ENCODE assay signal across 19 cellular contexts in the genomic region with DNA sequence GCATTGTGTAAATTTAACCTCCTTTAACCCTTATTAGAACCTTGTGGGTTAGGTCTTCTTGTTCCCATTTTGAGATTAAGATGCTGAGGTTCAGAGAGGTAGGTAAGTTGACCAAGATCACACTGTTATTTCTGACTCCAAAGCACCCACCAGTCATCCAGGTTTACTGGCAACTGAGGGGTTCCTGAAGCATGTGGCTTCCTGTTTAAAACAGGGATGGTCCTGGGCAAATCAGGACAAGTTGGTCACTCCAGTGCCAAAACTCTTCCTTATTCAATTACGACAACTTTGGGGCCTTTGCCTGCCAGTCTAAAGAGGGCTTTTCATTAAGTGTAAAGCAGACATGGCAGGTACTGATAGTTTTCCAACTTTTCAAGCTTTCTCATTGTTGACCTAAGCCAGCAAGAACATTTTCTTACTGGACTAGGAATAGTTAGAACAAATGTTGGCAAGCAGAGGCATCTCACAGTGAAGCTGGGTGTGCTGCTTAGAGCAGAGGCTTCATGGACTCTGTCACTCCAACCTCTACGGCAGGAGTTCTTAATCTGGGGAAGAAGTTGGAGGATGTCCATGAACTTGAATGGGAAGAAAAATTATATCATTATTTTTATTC.
DNase-seq lines count a peak whose midpoint lies in the region; ATAC-seq and TF ChIP-seq lines count a peak whose summit lies in the region.
"Had no signal": no experiment of that assay in that cellular context is flagged by ENCODE, and none has a peak within 500 bp of the region (broad histone marks: within the 10 kb centered on the region; RNA-seq: fewer than 3 reads in every experiment).

No MANE protein-coding gene starts in this region.

- H3K9me3 Mint-ChIP-seq in WTC11, result no peaks in the 10 kb centered on the region
- no peaks in the 10 kb centered on the region for H3K9me3 Mint-ChIP-seq in activated naive CD4-positive, alpha-beta T cell treated with anti-CD3 and anti-CD28 coated beads, Interleukin-2, amount 10 ng/mL, durations not matched to agents 7 days and 5 days
- peaks cover 2 to 13% (median 5%) of the 10 kb centered on the region in 6 donors for H3K9me3 Mint-ChIP-seq in immature natural killer cell
- H3K9me3 Mint-ChIP-seq: H9 had no signal

- H3K27ac Mint-ChIP-seq in WTC11, result no peak overlapping the region
- H3K27ac Mint-ChIP-seq in activated naive CD4-positive, alpha-beta T cell treated with anti-CD3 and anti-CD28 coated beads, Interleukin-2, amount 10 ng/mL, durations not matched to agents 7 days and 5 days, result no peak overlapping the region
- no peak overlapping the region for H3K27ac Mint-ChIP-seq in immature natural killer cell

- POLR2A ChIA-PET in WTC11 (lab: Charles Lee), result no interaction called here

- no peak overlapping the region for H2BK15ac ChIP-seq in mesendoderm (replicated peaks; ENCODE audit: low read depth)

- H3K23ac ChIP-seq in mesendoderm (ENCODE audit: low read length), result no peak overlapping the region

- H3K18ac ChIP-seq in mesendoderm (ENCODE audit: low read length), result peak overlapping the region; percentile 47

- H3K9ac ChIP-seq in mesendoderm (ENCODE audit: low read length), result no peak overlapping the region
- H3K9ac ChIP-seq: KMS-11 had no signal

- H3K79me2 ChIP-seq in mesendoderm (ENCODE audit: control insufficient read depth, insufficient read depth, low read length), result no peaks in the 10 kb centered on the region

- H3K4me2 ChIP-seq in mesendoderm (ENCODE audit: low read length), result no peak overlapping the region
- H3K4me2 ChIP-seq: KMS-11 had no signal

- no peak overlapping the region for H4K8ac ChIP-seq in mesendoderm (ENCODE audit: low read depth, low read length)

- peak overlapping the region; percentile 15 for H3K27ac ChIP-seq in epithelial cell of prostate
- H3K27ac ChIP-seq in mesendoderm (ENCODE audit: low read depth, low read length), result no peak overlapping the region
- H3K27ac ChIP-seq: 22Rv1, KMS-11 had no signal

- no peaks in the 10 kb centered on the region for H3K36me3 ChIP-seq in mesendoderm (ENCODE audit: control insufficient read depth, insufficient read depth, low read length)
- H3K36me3 ChIP-seq: MG63 had no signal

- no peak overlapping the region for H2BK5ac ChIP-seq in mesendoderm (ENCODE audit: low read length)

- no peak overlapping the region for H3K56ac ChIP-seq in mesendoderm (ENCODE audit: low read length)

- no peaks in the 10 kb centered on the region for H3K27me3 ChIP-seq in mesendoderm (ENCODE audit: insufficient read depth, low read length, poor library complexity)
- H3K27me3 ChIP-seq: MG63 had no signal

- H3K4me1 Mint-ChIP-seq in WTC11 (peaks cover 20% of the 10 kb centered on the region), immature natural killer cell (no peaks in the 10 kb centered on the region)
- no peaks in the 10 kb centered on the region for H3K4me1 Mint-ChIP-seq in activated naive CD4-positive, alpha-beta T cell treated with anti-CD3 and anti-CD28 coated beads, Interleukin-2, amount 10 ng/mL, durations not matched to agents 7 days and 5 days

- H2AK5ac ChIP-seq in mesendoderm (ENCODE audit: low read length), result no peak overlapping the region

- H3K36me3 Mint-ChIP-seq in WTC11, result no peaks in the 10 kb centered on the region
- no peaks in the 10 kb centered on the region for H3K36me3 Mint-ChIP-seq in activated naive CD4-positive, alpha-beta T cell treated with anti-CD3 and anti-CD28 coated beads, Interleukin-2, amount 10 ng/mL, durations not matched to agents 7 days and 5 days
- no peaks in the 10 kb centered on the region for H3K36me3 Mint-ChIP-seq in immature natural killer cell

- DNase-seq in Ammon's horn (ENCODE audit: low spot score) (peak; percentile 35), epithelial cell of prostate (ENCODE audit: low read depth, low spot score) (no peak), mesendoderm (no peak), renal cortical epithelial cell (ENCODE audit: low read depth) (peak; percentile 6), WTC11 (ENCODE audit: low spot score) (no peak), immature natural killer cell (no peak)
- no peak for DNase-seq in activated naive CD4-positive, alpha-beta T cell treated with anti-CD3 and anti-CD28 coated beads, Interleukin-2, amount 10 ng/mL, durations not matched to agents 7 days and 5 days
- DNase-seq: H9, MG63, NCI-H1092 treated with DMSO at 0.1 percent for 48 hours, NCI-H1694 treated with DMSO at 0.1 percent for 48 hours, NCI-H446 treated with DMSO at 0.1 percent for 48 hours, NCI-H774, Right ventricle myocardium superior had no signal

- H2BK120ac ChIP-seq in mesendoderm (ENCODE audit: low read depth, low read length), result no peak overlapping the region

- H3K4me3 Mint-ChIP-seq in WTC11 (no peak overlapping the region), immature natural killer cell (no peak overlapping the region)
- H3K4me3 Mint-ChIP-seq in activated naive CD4-positive, alpha-beta T cell treated with anti-CD3 and anti-CD28 coated beads, Interleukin-2, amount 10 ng/mL, durations not matched to agents 7 days and 5 days, result no peak overlapping the region
- H3K4me3 Mint-ChIP-seq: H9 had no signal

- no peaks in the 10 kb centered on the region for H3K79me1 ChIP-seq in mesendoderm (ENCODE audit: low read length)

- H3K4me3 ChIP-seq in mesendoderm (ENCODE audit: low read length), result no peak overlapping the region
- H3K4me3 ChIP-seq: MG63 had no signal

- H3K4ac ChIP-seq in mesendoderm (ENCODE audit: low read depth, low read length), result peak overlapping the region; percentile 65

- CTCF ChIA-PET in WTC11 (lab: Charles Lee), result no interaction called here
- CTCF ChIA-PET in activated naive CD4-positive, alpha-beta T cell treated with anti-CD3 and anti-CD28 coated beads, Interleukin-2, amount 10 ng/mL, durations not matched to agents 7 days and 5 days (lab: Charles Lee), result no interaction called here

- no peaks in the 10 kb centered on the region for H3K4me1 ChIP-seq in mesendoderm (ENCODE audit: control insufficient read depth, low read depth, low read length)

- no peak for TF ChIP-seq CTCF in WTC11 (IDR thresholded peaks at IDR 0.05)

- H3K27me3 Mint-ChIP-seq in WTC11 (ENCODE audit: low read depth) (no peaks in the 10 kb centered on the region; the same call in 1 of the 2 replicates), immature natural killer cell (ENCODE audit: low read depth in 3 of 3) (peaks cover 0 to 2% (median 0%) of the 10 kb centered on the region in 3 donors)
- no peaks in the 10 kb centered on the region for H3K27me3 Mint-ChIP-seq in activated naive CD4-positive, alpha-beta T cell treated with anti-CD3 and anti-CD28 coated beads, Interleukin-2, amount 10 ng/mL, durations not matched to agents 7 days and 5 days

- H4K5ac ChIP-seq in mesendoderm (ENCODE audit: low read length), result no peak overlapping the region

- ATAC-seq in WTC11, result no peak
- ATAC-seq in GM21526 (IDR thresholded peaks at IDR 0.05; ENCODE audit: low FRiP score, unreplicated experiment), result no peak
- ATAC-seq: HepG2, Panc1 had no signal

- WGBS in mesendoderm (ENCODE audit: extremely low coverage, insufficient coverage, low lambda C conversion rate), result no CpG with 5 or more reads among the region's 2 CpGs

TF ChIP-seq in WTC11, 78 proteins besides CTCF, POLR2A, EP300 and RAD21:
- no peak for TF ChIP-seq NR3C1 (CRISPR knock-in tag; conservative IDR thresholded peaks at IDR 0.05; ENCODE audit: low read depth)

Comparison
In these comparisons a context has a peak if more than half of its experiments do, and no peak if none do; other contexts are left out.
1. DNase-seq: peak in Ammon's horn (single experiment) and renal cortical epithelial cell (single experiment); none in epithelial cell of prostate (single experiment), mesendoderm (single experiment), WTC11 (single experiment), activated naive CD4-positive, alpha-beta T cell treated with anti-CD3 and anti-CD28 coated beads, Interleukin-2, amount 10 ng/mL, durations not matched to agents 7 days and 5 days (single experiment) and immature natural killer cell (0 of 3).